Comparison of ENCODE assay signal across 8 cellular contexts in genomic region chr13:42991892-42992584, GRCh38. TPM values are rescaled to one million over a fixed set of nuclear protein-coding genes. Genes with fewer than 3 reads are reported as not detected.
DNase-seq lines count a peak whose midpoint lies in the region; ATAC-seq and TF ChIP-seq lines count a peak whose summit lies in the region.

EPSTI1 (minus strand) TSS chr13:42992241; CDS start chr13:42992165, 76 bp downstream.

- H3K9ac ChIP-seq in colonic mucosa (ENCODE audit: low read depth in 2 of 2, low read length in 2 of 2), result peak within 1 kb of the TSS; percentile 61 to 88

- peaks cover 40% of the 10 kb centered on the region for H3K4me1 ChIP-seq in CD4-positive, alpha-beta memory T cell (ENCODE audit: insufficient read depth, low read length)
- H3K4me1 ChIP-seq in colonic mucosa, result peaks cover 12% of the 10 kb centered on the region
- peaks cover 8 to 37% of the 10 kb centered on the region in 2 donors for H3K4me1 ChIP-seq in left lung

- H3K9me3 ChIP-seq in CD4-positive, alpha-beta memory T cell (ENCODE audit: control insufficient read depth in 1 of 2, low read length in 2 of 2), result no peaks in the 10 kb centered on the region
- no peaks in the 10 kb centered on the region for H3K9me3 ChIP-seq in colonic mucosa
- no peaks in the 10 kb centered on the region for H3K9me3 ChIP-seq in left lung

- H3K36me3 Mint-ChIP-seq in CD4-positive, alpha-beta memory T cell, result peaks cover 4 to 11% of the 10 kb centered on the region in 2 donors
- H3K36me3 Mint-ChIP-seq in activated CD4-positive, alpha-beta T cell treated with anti-CD3 and anti-CD28 coated beads for 36 hours (ENCODE audit: low read depth), result peaks cover 7% of the 10 kb centered on the region

- H3K27ac ChIP-seq in CD4-positive, alpha-beta memory T cell (ENCODE audit: low read depth, low read length), result peak within 1 kb of the TSS; percentile 95
- peak within 1 kb of the TSS; percentile 99 for H3K27ac ChIP-seq in colonic mucosa
- peak within 1 kb of the TSS; percentile 87 to 89 for H3K27ac ChIP-seq in left lung

- peak within 1 kb of the TSS; percentile 73 to 88 for H3K4me3 ChIP-seq in CD4-positive, alpha-beta memory T cell (ENCODE audit: low read length in 2 of 2)
- H3K4me3 ChIP-seq in colonic mucosa (peak within 1 kb of the TSS; percentile 64), left lung (peak within 1 kb of the TSS; percentile 55 to 64)

- DNase-seq in CD4-positive, alpha-beta memory T cell, result peak; percentile 79 to 84 (median 81)
- DNase-seq in HUDEP-2 (lab: John Stamatoyannopoulos, UW; ENCODE audit: unreplicated experiment in 76 of 76) (peak in 53 of 76 experiments; percentile 1 to 58 (median 16)), colonic mucosa (peak; percentile 78), left lung (peak; percentile 78 to 89), G401 (ENCODE audit: low spot score) (no peak)
- DNase-seq in activated CD4-positive, alpha-beta T cell treated with anti-CD3 and anti-CD28 coated beads for 36 hours, result peak; percentile 87
- DNase-seq in stimulated activated CD4-positive, alpha-beta T cell treated with anti-CD3 and anti-CD28 coated beads, Interleukin-4, amount 100 ng/mL, for 24 hours, result peak; percentile 76

- in situ Hi-C loops in G401 (cut with HindIII; ENCODE audit: low sequenced_read_pairs), result no loop called here

- intact Hi-C loops in CD4-positive, alpha-beta memory T cell (cut with micrococcal nuclease), result loop anchor here (1.0 to 5.0 kb wide), 5 partner anchors 22 to 1030 kb away; partner anchors contain the start of genes DNAJC15 and VWA8
- intact Hi-C loops in activated CD4-positive, alpha-beta T cell treated with anti-CD3 and anti-CD28 coated beads for 36 hours (cut with DNase I, micrococcal nuclease), result loop anchor here (1.0 to 5.0 kb wide), 11 partner anchors 21 to 1525 kb away; partner anchors contain the start of gene DNAJC15 (in 1 of the 2)
- intact Hi-C loops in colonic mucosa (cut with DNase I), result no loop called here
- intact Hi-C loops in left lung (cut with DNase I), result no loop called here

- ATAC-seq in GM21367 (IDR thresholded peaks at IDR 0.05; ENCODE audit: unreplicated experiment) (peak; percentile 61), left lung (peak; percentile 90)
- peak; percentile 81 for ATAC-seq in activated CD4-positive, alpha-beta T cell treated with anti-CD3 and anti-CD28 coated beads for 36 hours

- peaks cover 0 to 7% (median 0%) of the 10 kb centered on the region in 8 donors for H3K9me3 Mint-ChIP-seq in CD4-positive, alpha-beta memory T cell
- H3K9me3 Mint-ChIP-seq in activated CD4-positive, alpha-beta T cell treated with anti-CD3 and anti-CD28 coated beads for 36 hours (ENCODE audit: low read depth), result no peaks in the 10 kb centered on the region

- no peaks in the 10 kb centered on the region for H3K27me3 ChIP-seq in CD4-positive, alpha-beta memory T cell (ENCODE audit: insufficient read depth, low read length)
- H3K27me3 ChIP-seq in colonic mucosa (no peaks in the 10 kb centered on the region), left lung (no peaks in the 10 kb centered on the region)

- no peaks in the 10 kb centered on the region for H3K36me3 ChIP-seq in CD4-positive, alpha-beta memory T cell (ENCODE audit: insufficient read depth, low read length)
- H3K36me3 ChIP-seq in colonic mucosa, result no peaks in the 10 kb centered on the region
- H3K36me3 ChIP-seq in left lung, result no peaks in the 10 kb centered on the region

- CTCF ChIA-PET in CD4-positive, alpha-beta memory T cell (lab: Charles Lee; ENCODE audit: partially characterized antibody), result interaction anchor here (0.9 to 4.7 kb wide), 9 partner anchors 13 to 93 kb away, joined by 3 to 39 read pairs (median 7); no protein-coding TSS in a partner anchor
- CTCF ChIA-PET in activated CD4-positive, alpha-beta T cell treated with anti-CD3 and anti-CD28 coated beads for 36 hours (lab: Charles Lee), result interaction anchor here (1.0 to 1.8 kb wide), 3 partner anchors 20 to 32 kb away, joined by 4 to 9 read pairs (median 4); no protein-coding TSS in a partner anchor

- peaks cover 35 to 62% (median 41%) of the 10 kb centered on the region in 4 donors for H3K4me1 Mint-ChIP-seq in CD4-positive, alpha-beta memory T cell
- H3K4me1 Mint-ChIP-seq in activated CD4-positive, alpha-beta T cell treated with anti-CD3 and anti-CD28 coated beads for 36 hours, result peaks cover 44% of the 10 kb centered on the region

- POLR2A ChIA-PET in CD4-positive, alpha-beta memory T cell (lab: Charles Lee; ENCODE audit: partially characterized antibody), result interaction anchor here (0.8 to 4.1 kb wide), 27 partner anchors 9 to 1927 kb away, joined by 3 to 97 read pairs (median 4); partner anchors contain the start of genes AKAP11, CCDC122, DNAJC15 and LACC1
- POLR2A ChIA-PET in activated CD4-positive, alpha-beta T cell treated with anti-CD3 and anti-CD28 coated beads for 36 hours (lab: Charles Lee), result interaction anchor here (0.6 to 1.9 kb wide), 4 partner anchors 31 to 103 kb away, joined by 3 to 8 read pairs (median 4); partner anchors contain the start of gene DNAJC15

- H3K27me3 Mint-ChIP-seq in CD4-positive, alpha-beta memory T cell, result no peaks in the 10 kb centered on the region
- no peaks in the 10 kb centered on the region for H3K27me3 Mint-ChIP-seq in activated CD4-positive, alpha-beta T cell treated with anti-CD3 and anti-CD28 coated beads for 36 hours

- H3K27ac Mint-ChIP-seq in CD4-positive, alpha-beta memory T cell, result peak within 1 kb of the TSS; percentile 99 to 100 (median 99)
- peak within 1 kb of the TSS; percentile 99 for H3K27ac Mint-ChIP-seq in activated CD4-positive, alpha-beta T cell treated with anti-CD3 and anti-CD28 coated beads for 36 hours

- TF ChIP-seq CTCF in colonic mucosa (IDR thresholded peaks at IDR 0.05) (no peak), left lung (IDR thresholded peaks at IDR 0.05) (no peak)

- peak within 1 kb of the TSS; percentile 93 to 97 (median 96) for H3K4me3 Mint-ChIP-seq in CD4-positive, alpha-beta memory T cell
- H3K4me3 Mint-ChIP-seq in activated CD4-positive, alpha-beta T cell treated with anti-CD3 and anti-CD28 coated beads for 36 hours, result peak within 1 kb of the TSS; percentile 84

RNA-seq across cellular contexts. Expression of gene EPSTI1, which starts in this region (rescaled TPM):
- total RNA-seq in CD4-positive, alpha-beta memory T cell, result 10 to 100 TPM; 17.1 to 19.4 TPM
- polyA plus RNA-seq in CD4-positive, alpha-beta memory T cell, result 10 to 100 TPM; 11.4 to 19.1 TPM
- total RNA-seq in activated CD4-positive, alpha-beta T cell treated with anti-CD3 and anti-CD28 coated beads for 36 hours, result 10 to 100 TPM; 30.7 to 32.0 TPM
- total RNA-seq in colonic mucosa (10 to 100 TPM in 1 of 2 donors, 1 to 10 TPM in 1; 5.4 to 16.8 TPM), left lung (10 to 100 TPM; 21.1 to 22.4 TPM)
- total RNA-seq in G401 (2014; rRNA removed; shearing (Covaris generic)), result not detected in 2 replicates

Comparison
In these comparisons a context has a peak if more than half of its experiments do, and no peak if none do; other contexts are left out.
1. intact Hi-C loops: an anchor here in CD4-positive, alpha-beta memory T cell (1.0 to 5.0 kb wide) and activated CD4-positive, alpha-beta T cell treated with anti-CD3 and anti-CD28 coated beads for 36 hours (1.0 to 5.0 kb wide); none called in colonic mucosa and left lung.